In the genomic region with DNA sequence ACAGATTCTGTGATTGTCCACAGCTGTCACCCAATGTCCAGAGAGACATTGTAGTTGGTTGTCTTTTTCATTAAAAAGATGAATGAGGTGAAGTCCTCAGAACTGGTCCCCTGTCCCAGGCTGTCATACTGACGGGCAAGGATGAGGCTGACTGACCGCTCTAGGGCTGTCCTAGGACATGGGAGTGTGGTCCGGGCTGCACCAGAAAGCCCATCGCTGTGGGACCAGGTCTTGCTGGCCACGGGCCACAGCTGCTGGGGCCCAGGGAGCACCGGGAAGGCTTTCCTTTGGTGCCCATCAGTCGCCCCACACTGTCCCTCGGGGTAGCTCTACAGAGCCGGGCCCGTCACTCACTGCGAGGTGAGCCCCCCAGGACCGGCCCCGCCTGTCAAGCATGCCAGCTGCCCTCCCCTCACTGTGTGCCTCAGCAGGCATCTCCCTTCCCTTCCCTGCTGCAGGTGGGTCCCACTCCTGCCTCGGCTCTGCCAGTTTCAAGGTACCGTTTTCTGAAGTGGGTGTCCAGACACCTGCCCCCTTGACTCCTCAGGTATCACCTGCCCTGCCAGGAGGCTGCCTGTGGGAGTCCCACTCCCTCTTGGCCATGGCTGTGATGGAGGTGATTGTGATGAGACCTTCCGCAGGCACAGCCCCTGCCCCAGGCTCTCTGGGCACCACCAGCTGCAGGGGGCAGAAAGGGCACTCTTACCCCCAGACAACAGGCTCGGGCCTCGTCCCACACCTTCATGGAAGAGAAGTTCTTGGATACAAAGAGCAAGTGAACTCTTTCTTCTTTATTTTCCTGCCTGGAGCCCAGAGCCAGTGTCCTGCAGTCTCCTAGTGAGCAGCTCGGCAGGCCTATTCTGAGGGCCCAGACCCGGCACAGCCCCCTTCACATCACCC, we compare ENCODE assay signal across 16 cellular contexts.
"Had no signal": no experiment of that assay in that cellular context is flagged by ENCODE, and none has a peak within 500 bp of the region (broad histone marks: within the 10 kb centered on the region; RNA-seq: fewer than 3 reads in every experiment).

No MANE protein-coding gene starts in this region.

- H3K4me3 Mint-ChIP-seq: activated CD4-positive, alpha-beta T cell treated with anti-CD3 and anti-CD28 coated beads, Interleukin-2, amount 10 ng/mL, durations not matched to agents 24 days and 14 days; immature natural killer cell; nephron; WTC11 had no signal

- H3K4me1 Mint-ChIP-seq: nephron, WTC11 had no signal

- H3K4me3 ChIP-seq: breast epithelium, dorsolateral prefrontal cortex, esophagus squamous epithelium, ovary, SK-N-MC had no signal

- H3K27me3 Mint-ChIP-seq: activated CD4-positive, alpha-beta T cell treated with anti-CD3 and anti-CD28 coated beads, Interleukin-2, amount 10 ng/mL, durations not matched to agents 24 days and 14 days had no signal

- H3K27me3 ChIP-seq: breast epithelium, dorsolateral prefrontal cortex, esophagus squamous epithelium, ovary had no signal

- FAIRE-seq: endometrium had no signal

- H3K9me3 ChIP-seq: breast epithelium, esophagus squamous epithelium, ovary had no signal

- DNase-seq: activated CD4-positive, alpha-beta T cell treated with anti-CD3 and anti-CD28 coated beads, Interleukin-2, amount 10 ng/mL, durations not matched to agents 24 days and 14 days; esophagus squamous epithelium; foreskin fibroblast; immature natural killer cell; mesendoderm; stimulated activated CD4-positive, alpha-beta T cell treated with anti-CD3 and anti-CD28 coated beads, Interleukin-15, amount 100 ng/mL, for 24 hours; T-helper 1 cell; trophoblast cell had no signal

- H3K4me1 ChIP-seq: breast epithelium, esophagus squamous epithelium had no signal

- H3K9me3 Mint-ChIP-seq: activated CD4-positive, alpha-beta T cell treated with anti-CD3 and anti-CD28 coated beads, Interleukin-2, amount 10 ng/mL, durations not matched to agents 24 days and 14 days; immature natural killer cell; nephron; WTC11 had no signal

- H3K27ac Mint-ChIP-seq: activated CD4-positive, alpha-beta T cell treated with anti-CD3 and anti-CD28 coated beads, Interleukin-2, amount 10 ng/mL, durations not matched to agents 24 days and 14 days; nephron; WTC11 had no signal

- H3K36me3 ChIP-seq: breast epithelium, ovary had no signal

- H3K27ac ChIP-seq: esophagus squamous epithelium, ovary, SK-N-MC had no signal

- H3K36me3 Mint-ChIP-seq: activated naive CD4-positive, alpha-beta T cell treated with anti-CD3 and anti-CD28 coated beads, Interleukin-2, amount 50 U/mL, for 72 hours; WTC11 had no signal
